25 cellular contexts compared by ENCODE assay signal in genomic region chr11:111355101-111355500, GRCh38. TPM values are rescaled to one million over a fixed set of nuclear protein-coding genes. Genes with fewer than 3 reads are reported as not detected.
"Had no signal": no experiment of that assay in that cellular context is flagged by ENCODE, and none has a peak within 500 bp of the region (broad histone marks: within the 10 kb centered on the region; RNA-seq: fewer than 3 reads in every experiment).

No MANE protein-coding gene starts in this region.

- DNase-seq: activated CD4-positive, alpha-beta T cell treated with anti-CD3 and anti-CD28 coated beads, Interleukin-2, amount 50 U/mL, for 4 hours; activated effector memory CD4-positive, alpha-beta T cell treated with anti-CD3 and anti-CD28 coated beads, Interleukin-2, amount 50 U/mL, for 16 hours; activated T-cell treated with anti-CD3 and anti-CD28 coated beads, Interleukin-2, amount 50 U/mL, for 72 hours; cerebellar nuclear complex; cortex of kidney; erythroblast; kidney glomerular epithelial cell; left ventricle myocardium superior; mesenchymal stem cell; mucosa of descending colon; naive thymus-derived CD4-positive, alpha-beta T cell; ovary; stimulated activated naive CD4-positive, alpha-beta T cell treated with Interleukin-2 at 50 U/mL for 16 hours; substantia nigra; T-helper 2 cell; WERI-Rb-1 had no signal

- ATAC-seq: activated naive CD4-positive, alpha-beta T cell treated with anti-CD3 and anti-CD28 coated beads, Interleukin-2, amount 50 U/mL, for 72 hours; activated T-cell treated with anti-CD3 and anti-CD28 coated beads, Interleukin-2, amount 50 U/mL, for 72 hours; left ventricle myocardium superior; mucosa of descending colon; naive thymus-derived CD4-positive, alpha-beta T cell; sciatic nerve had no signal

- H3K36me3 ChIP-seq: ovary, tibial nerve, WERI-Rb-1 had no signal

- H3K4me1 ChIP-seq: tibial nerve had no signal

- H3K27ac ChIP-seq: tibial nerve, WERI-Rb-1 had no signal

- H3K4me2 ChIP-seq: smooth muscle cell had no signal

- H3K9me3 ChIP-seq: mucosa of descending colon, ovary, tibial nerve had no signal

- H3K4me3 ChIP-seq: mucosa of descending colon, ovary, smooth muscle cell, tibial nerve had no signal

- FAIRE-seq: bronchial epithelial cell, endometrium, frontal cortex, urothelium cell line had no signal

- H3K27me3 ChIP-seq: ovary, tibial nerve had no signal

RNA-seq across cellular contexts. Expression of gene POU2AF1, which starts 24.0 kb away (rescaled TPM):
- total RNA-seq: bronchial epithelial cell, frontal cortex, smooth muscle cell had no signal
- polyA plus RNA-seq: smooth muscle cell had no signal

RNA-seq across cellular contexts. Expression of gene POU2AF3, which starts 56.8 kb away (rescaled TPM):
- total RNA-seq: activated CD8-positive, alpha-beta memory T cell treated with anti-CD3 and anti-CD28 coated beads for 36 hours; activated naive CD4-positive, alpha-beta T cell treated with anti-CD3 and anti-CD28 coated beads, Interleukin-2, amount 50 U/mL, for 72 hours; bronchial epithelial cell; naive thymus-derived CD4-positive, alpha-beta T cell; smooth muscle cell had no signal
- polyA plus RNA-seq: naive thymus-derived CD4-positive, alpha-beta T cell; smooth muscle cell had no signal
